ENCODE assay signal across 8 cellular contexts in genomic region chr16:22007159-22007508, GRCh38. TPM values are rescaled to one million over a fixed set of nuclear protein-coding genes. Genes with fewer than 3 reads are reported as not detected.
DNase-seq lines count a peak whose midpoint lies in the region; ATAC-seq and TF ChIP-seq lines count a peak whose summit lies in the region.

No MANE protein-coding gene starts in this region.

- peak overlapping the region; percentile 93 to 96 (median 95) for H3K27ac Mint-ChIP-seq in CD4-positive, CD25-positive, alpha-beta regulatory T cell
- H3K27ac Mint-ChIP-seq in neural progenitor cell = no peak overlapping the region

- H3K79me2 ChIP-seq in neural progenitor cell (ENCODE audit: low read depth) = peaks cover 39% of the 10 kb centered on the region

- DNase-seq in CD4-positive, CD25-positive, alpha-beta regulatory T cell = no peak
- peak; percentile 16 for DNase-seq in NB4 (ENCODE audit: low read depth)
- DNase-seq in neural progenitor cell (ENCODE audit: low spot score) = no peak
- DNase-seq in GM19240 (ENCODE audit: insufficient read length, low spot score) = no peak
- no peak for DNase-seq in GM03348 (ENCODE audit: low spot score)
- DNase-seq in epidermal melanocyte (ENCODE audit: insufficient read length, low spot score) = no peak
- DNase-seq in stimulated activated CD4-positive, alpha-beta T cell treated with anti-CD3 and anti-CD28 coated beads, Interleukin-12 subunit alpha, Interleukin-12 subunit beta, amount 100 ng/mL, for 4 hours = no peak

- H3K9ac ChIP-seq in neural progenitor cell = no peak overlapping the region

- H3K9me3 Mint-ChIP-seq in CD4-positive, CD25-positive, alpha-beta regulatory T cell = peaks cover 0 to 1% (median 0%) of the 10 kb centered on the region in 7 donors
- no peaks in the 10 kb centered on the region for H3K9me3 Mint-ChIP-seq in neural progenitor cell

- H3K4me3 ChIP-seq in CD4-positive, CD25-positive, alpha-beta regulatory T cell (ENCODE audit: low read depth, low read length) = peak overlapping the region; percentile 82
- H3K4me3 ChIP-seq in NB4 (ENCODE audit: low read depth, low read length) (peak overlapping the region; percentile 61), ectodermal cell (ENCODE audit: insufficient read depth, low read depth, low read length) (peak overlapping the region; percentile 71), neural progenitor cell (peak overlapping the region; percentile 100)

- peak overlapping the region; percentile 99 for H2AFZ ChIP-seq in neural progenitor cell (replicated peaks)

- peaks cover 15% of the 10 kb centered on the region for H3F3A ChIP-seq in neural progenitor cell (ENCODE audit: low read depth)

- H3K27me3 ChIP-seq in CD4-positive, CD25-positive, alpha-beta regulatory T cell (ENCODE audit: control insufficient read depth, insufficient read depth, low read length) = no peaks in the 10 kb centered on the region
- H3K27me3 ChIP-seq in ectodermal cell (ENCODE audit: control insufficient read depth, insufficient read depth, low read length, poor library complexity, severe bottlenecking) = peaks cover 18% of the 10 kb centered on the region
- H3K27me3 ChIP-seq in neural progenitor cell = peaks cover 13% of the 10 kb centered on the region

- H3K4me2 ChIP-seq in neural progenitor cell = peak overlapping the region; percentile 92

- WGBS in ectodermal cell, 2 experiments = 14 to 18% methylated on average over 8 of the region's 8 CpGs

- no peak for TF ChIP-seq POLR2A in NB4 (IDR thresholded peaks at IDR 0.05; ENCODE audit: extremely low read depth, insufficient read length)

- H3K9me3 ChIP-seq in CD4-positive, CD25-positive, alpha-beta regulatory T cell (ENCODE audit: control insufficient read depth in 2 of 2, low read length in 2 of 2) = no peaks in the 10 kb centered on the region
- H3K9me3 ChIP-seq in ectodermal cell (ENCODE audit: control insufficient read depth, low read length) (no peaks in the 10 kb centered on the region), neural progenitor cell (ENCODE audit: low read depth) (no peaks in the 10 kb centered on the region)

- H4K20me1 ChIP-seq in neural progenitor cell (ENCODE audit: low read depth) = peaks cover 31% of the 10 kb centered on the region

- no peaks in the 10 kb centered on the region for H3K36me3 ChIP-seq in CD4-positive, CD25-positive, alpha-beta regulatory T cell (ENCODE audit: control insufficient read depth, insufficient read depth, low read length)
- H3K36me3 ChIP-seq in ectodermal cell (ENCODE audit: control insufficient read depth, insufficient read depth, low read length) = no peaks in the 10 kb centered on the region
- no peaks in the 10 kb centered on the region for H3K36me3 ChIP-seq in neural progenitor cell

- peaks cover 35% of the 10 kb centered on the region for H3K4me1 ChIP-seq in CD4-positive, CD25-positive, alpha-beta regulatory T cell (ENCODE audit: control insufficient read depth, insufficient read depth, low read length, poor library complexity, severe bottlenecking)
- peaks cover 6% of the 10 kb centered on the region for H3K4me1 ChIP-seq in ectodermal cell (ENCODE audit: control insufficient read depth, insufficient read depth, low read length)
- peaks cover 5% of the 10 kb centered on the region for H3K4me1 ChIP-seq in neural progenitor cell

- no peaks in the 10 kb centered on the region for H3K36me3 Mint-ChIP-seq in CD4-positive, CD25-positive, alpha-beta regulatory T cell
- no peaks in the 10 kb centered on the region for H3K36me3 Mint-ChIP-seq in neural progenitor cell

- H3K4me1 Mint-ChIP-seq in CD4-positive, CD25-positive, alpha-beta regulatory T cell = peaks cover 22 to 46% (median 30%) of the 10 kb centered on the region in 4 donors
- H3K4me1 Mint-ChIP-seq in neural progenitor cell = peaks cover 16% of the 10 kb centered on the region

- H3K27me3 Mint-ChIP-seq in CD4-positive, CD25-positive, alpha-beta regulatory T cell = peaks cover 4% of the 10 kb centered on the region
- H3K27me3 Mint-ChIP-seq in neural progenitor cell (ENCODE audit: insufficient read depth, low read depth) = peaks cover 8% of the 10 kb centered on the region

- ATAC-seq in CD4-positive, CD25-positive, alpha-beta regulatory T cell (ENCODE audit: low read depth in 2 of 2) = no peak

- TF ChIP-seq CTCF in NB4 (IDR thresholded peaks at IDR 0.05; ENCODE audit: low read depth, low read length) (no peak), neural progenitor cell (IDR thresholded peaks at IDR 0.05) (no peak)

- peak overlapping the region; percentile 60 for H3K27ac ChIP-seq in CD4-positive, CD25-positive, alpha-beta regulatory T cell (ENCODE audit: insufficient read depth, low read length, poor library complexity, severe bottlenecking)
- H3K27ac ChIP-seq in ectodermal cell (ENCODE audit: insufficient read depth, low read depth, low read length, poor library complexity, severe bottlenecking) (no peak overlapping the region), neural progenitor cell (no peak overlapping the region)

- H3K4me3 Mint-ChIP-seq in CD4-positive, CD25-positive, alpha-beta regulatory T cell = peak overlapping the region; percentile 79 to 96 (median 90)
- peak overlapping the region; percentile 87 for H3K4me3 Mint-ChIP-seq in neural progenitor cell

RNA-seq across cellular contexts. Expression of gene MOSMO, which starts 0.8 kb away (rescaled TPM):
- total RNA-seq in CD4-positive, CD25-positive, alpha-beta regulatory T cell = 13.1 TPM
- 1 to 10 TPM; 3.9 to 5.2 (median 4.1) TPM for polyA plus RNA-seq in CD4-positive, CD25-positive, alpha-beta regulatory T cell
- polyA plus RNA-seq in ectodermal cell (2013, experiment 1 of 4) = 21.3 TPM
- polyA plus RNA-seq in ectodermal cell (2013, experiment 2 of 4) = 24.1 TPM
- 17.8 TPM for polyA plus RNA-seq in ectodermal cell (2013, experiment 3 of 4)
- polyA plus RNA-seq in ectodermal cell (2013, experiment 4 of 4) = 22.0 TPM
- 22.9 and 35.2 TPM in 2 replicates for total RNA-seq in neural progenitor cell (ENCODE audit: low replicate concordance)

RNA-seq across cellular contexts. Expression of gene PDZD9, which starts 6.2 kb away (rescaled TPM):
- total RNA-seq in CD4-positive, CD25-positive, alpha-beta regulatory T cell = not detected
- under 1 TPM in 2 of 4 donors, not detected in 2; 0.22 to 0.28 TPM for polyA plus RNA-seq in CD4-positive, CD25-positive, alpha-beta regulatory T cell
- polyA plus RNA-seq in ectodermal cell (2013, experiment 1 of 4) = not detected
- not detected for polyA plus RNA-seq in ectodermal cell (2013, experiment 2 of 4)
- polyA plus RNA-seq in ectodermal cell (2013, experiment 3 of 4) = not detected
- polyA plus RNA-seq in ectodermal cell (2013, experiment 4 of 4) = not detected
- total RNA-seq in neural progenitor cell (ENCODE audit: low replicate concordance) = not detected in 2 replicates

RNA-seq across cellular contexts. Expression of gene UQCRC2, which starts 54.0 kb away (rescaled TPM):
- 217 TPM for total RNA-seq in CD4-positive, CD25-positive, alpha-beta regulatory T cell
- 100 to 1,000 TPM; 164 to 218 (median 194) TPM for polyA plus RNA-seq in CD4-positive, CD25-positive, alpha-beta regulatory T cell
- 189 TPM for polyA plus RNA-seq in ectodermal cell (2013, experiment 1 of 4)
- 193 TPM for polyA plus RNA-seq in ectodermal cell (2013, experiment 2 of 4)
- polyA plus RNA-seq in ectodermal cell (2013, experiment 3 of 4) = 189 TPM
- polyA plus RNA-seq in ectodermal cell (2013, experiment 4 of 4) = 243 TPM
- 175 and 206 TPM in 2 replicates for total RNA-seq in neural progenitor cell (ENCODE audit: low replicate concordance)
